In the genomic region with DNA sequence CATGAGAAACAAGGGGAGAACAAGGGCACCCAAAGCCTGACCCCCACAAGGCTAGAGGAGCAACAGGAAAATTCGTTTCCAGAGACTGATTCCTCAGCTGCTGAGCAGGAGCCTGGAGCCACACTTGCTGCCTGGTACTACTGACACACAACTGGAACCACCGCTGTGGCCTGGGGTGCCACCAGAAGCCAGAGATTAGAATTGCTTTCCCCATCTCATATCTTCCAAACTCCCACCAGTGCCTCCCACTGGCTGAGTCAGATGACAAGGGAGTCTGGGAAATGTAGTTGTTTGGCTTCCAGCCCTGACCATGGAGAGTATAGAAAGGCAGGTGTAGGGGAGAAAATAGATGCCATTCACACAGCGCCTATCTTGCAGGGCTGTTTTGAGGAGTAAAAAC, we compare ENCODE assay signal across 13 cellular contexts. TPM values are rescaled to one million over a fixed set of nuclear protein-coding genes. Genes with fewer than 3 reads are reported as not detected.
DNase-seq lines count a peak whose midpoint lies in the region; ATAC-seq, FAIRE-seq and TF ChIP-seq lines count a peak whose summit lies in the region.
"Had no signal": no experiment of that assay in that cellular context is flagged by ENCODE, and none has a peak within 500 bp of the region (broad histone marks: within the 10 kb centered on the region; RNA-seq: fewer than 3 reads in every experiment).

No MANE protein-coding gene starts in this region.

- no peaks in the 10 kb centered on the region for H3K9me3 ChIP-seq in SK-N-SH
- H3K9me3 ChIP-seq: SJSA1 had no signal

- peaks cover 20% of the 10 kb centered on the region for H3K36me3 Mint-ChIP-seq in activated naive CD8-positive, alpha-beta T cell treated with anti-CD3 and anti-CD28 coated beads, Interleukin-2, amount 50 U/mL, for 24 hours (ENCODE audit: low read depth)
- H3K36me3 Mint-ChIP-seq: naive B cell had no signal

- no peaks in the 10 kb centered on the region for H3K27me3 ChIP-seq in SK-N-SH (ENCODE audit: insufficient read depth)
- H3K27me3 ChIP-seq: SJSA1 had no signal

- ATAC-seq in SK-N-SH treated with all-trans-retinoic acid at 6 μM for 48 hours, result no peak
- peak; percentile 9 for ATAC-seq in activated naive CD8-positive, alpha-beta T cell treated with anti-CD3 and anti-CD28 coated beads, Interleukin-2, amount 50 U/mL, for 24 hours
- no peak for ATAC-seq in HG03025 (IDR thresholded peaks at IDR 0.05; ENCODE audit: low FRiP score, unreplicated experiment)
- ATAC-seq: activated T-helper 17 cell treated with anti-CD3 and anti-CD28 coated beads, Interleukin-2, amount 50 U/mL, for 72 hours had no signal

- peaks cover 35% of the 10 kb centered on the region for H3K4me1 Mint-ChIP-seq in activated naive CD8-positive, alpha-beta T cell treated with anti-CD3 and anti-CD28 coated beads, Interleukin-2, amount 50 U/mL, for 24 hours

- peak; percentile 54 for DNase-seq in SK-N-SH
- DNase-seq in MV-4-11 (lab: John Stamatoyannopoulos, UW), result peak; percentile 38
- peak; percentile 28 for DNase-seq in activated naive CD8-positive, alpha-beta T cell treated with anti-CD3 and anti-CD28 coated beads, Interleukin-2, amount 50 U/mL, for 24 hours
- DNase-seq in stimulated activated CD4-positive, alpha-beta T cell treated with anti-CD3 and anti-CD28 coated beads, Interleukin-2, amount 100 ng/mL, for 48 hours, result peak; percentile 29 to 35
- DNase-seq in NCI-H446 (lab: John Stamatoyannopoulos, UW), result no peak
- DNase-seq in RCC 7860 (ENCODE audit: low spot score), result no peak
- DNase-seq: ACHN, naive B cell, trophoblast cell had no signal

- H3K9me3 Mint-ChIP-seq in activated naive CD8-positive, alpha-beta T cell treated with anti-CD3 and anti-CD28 coated beads, Interleukin-2, amount 50 U/mL, for 24 hours, result no peaks in the 10 kb centered on the region
- H3K9me3 Mint-ChIP-seq: activated T-helper 17 cell treated with anti-CD3 and anti-CD28 coated beads, Interleukin-2, amount 50 U/mL, for 72 hours; naive B cell had no signal

- no peak for TF ChIP-seq EP300 in SK-N-SH (IDR thresholded peaks at IDR 0.05; ENCODE audit: borderline replicate concordance in 1 of 2, low read depth in 1 of 2, low read length in 1 of 2)

- H3K27ac ChIP-seq in SK-N-SH (ENCODE audit: low read depth in 2 of 2, low read length in 1 of 2), result no peak overlapping the region
- H3K27ac ChIP-seq: SJSA1 had no signal

- peaks cover 55% of the 10 kb centered on the region for H3K79me2 ChIP-seq in SK-N-SH (ENCODE audit: insufficient read depth)

- no peaks in the 10 kb centered on the region for H3K9me2 ChIP-seq in SK-N-SH

- H3K36me3 ChIP-seq in SK-N-SH (replicated peaks in 1 of 2; ENCODE audit: control insufficient read depth in 1 of 2, insufficient read depth in 2 of 2, low read length in 1 of 2), result peaks cover 2 to 8% of the 10 kb centered on the region in 2 experiments

- POLR2A ChIA-PET in SK-N-SH (lab: Yijun Ruan, JAX), result no interaction called here

- H3F3A ChIP-seq in SK-N-SH (replicated peaks; ENCODE audit: insufficient read depth), result no peaks in the 10 kb centered on the region

- WGBS in SK-N-SH (ENCODE audit: low lambda C conversion rate), result 74% methylated on average over 2 of the region's 3 CpGs

- H3K4me3 Mint-ChIP-seq in activated naive CD8-positive, alpha-beta T cell treated with anti-CD3 and anti-CD28 coated beads, Interleukin-2, amount 50 U/mL, for 24 hours, result no peak overlapping the region
- H3K4me3 Mint-ChIP-seq: activated T-helper 17 cell treated with anti-CD3 and anti-CD28 coated beads, Interleukin-2, amount 50 U/mL, for 72 hours had no signal

- peaks cover 1% of the 10 kb centered on the region for H4K20me1 ChIP-seq in SK-N-SH (ENCODE audit: insufficient read depth)

- H3K9ac ChIP-seq in SK-N-SH, result no peak overlapping the region

- FAIRE-seq in RCC 7860 (lab: Jason Lieb, UNC), result no peak

- no peak for TF ChIP-seq CTCF in SK-N-SH (IDR thresholded peaks at IDR 0.05)

- peak overlapping the region; percentile 13 for H3K27ac Mint-ChIP-seq in activated naive CD8-positive, alpha-beta T cell treated with anti-CD3 and anti-CD28 coated beads, Interleukin-2, amount 50 U/mL, for 24 hours
- H3K27ac Mint-ChIP-seq: activated T-helper 17 cell treated with anti-CD3 and anti-CD28 coated beads, Interleukin-2, amount 50 U/mL, for 72 hours; naive B cell had no signal

- H2AFZ ChIP-seq in SK-N-SH (ENCODE audit: low read depth), result no peak overlapping the region

- peaks cover 0 to 8% of the 10 kb centered on the region in 2 experiments; a peak in 1 of 4 replicates for H3K4me1 ChIP-seq in SK-N-SH (ENCODE audit: control insufficient read depth in 1 of 2, insufficient read depth in 2 of 2, low read depth in 1 of 2, low read length in 1 of 2)

- no peaks in the 10 kb centered on the region for H3K27me3 Mint-ChIP-seq in activated naive CD8-positive, alpha-beta T cell treated with anti-CD3 and anti-CD28 coated beads, Interleukin-2, amount 50 U/mL, for 24 hours
- H3K27me3 Mint-ChIP-seq: activated T-helper 17 cell treated with anti-CD3 and anti-CD28 coated beads, Interleukin-2, amount 50 U/mL, for 72 hours; naive B cell had no signal

- no peak overlapping the region for H3K4me3 ChIP-seq in SK-N-SH (ENCODE audit: low read depth in 2 of 2, low read length in 1 of 2)
- H3K4me3 ChIP-seq: SJSA1 had no signal

- CTCF ChIA-PET in SK-N-SH (lab: Yijun Ruan, JAX), result no interaction called here

- TF ChIP-seq RAD21 in SK-N-SH (IDR thresholded peaks at IDR 0.05; ENCODE audit: low read length), result peak; percentile 26; the same call in 1 of the 2 replicates

- H3K4me2 ChIP-seq in SK-N-SH, result no peak overlapping the region

TF ChIP-seq in SK-N-SH, 30 proteins besides CTCF, POLR2A, EP300 and RAD21 (continues in another document):
- TF ChIP-seq MEF2A (IDR thresholded peaks at IDR 0.05; ENCODE audit: borderline replicate concordance, low read depth), result no peak
- TF ChIP-seq, protein P1, sequence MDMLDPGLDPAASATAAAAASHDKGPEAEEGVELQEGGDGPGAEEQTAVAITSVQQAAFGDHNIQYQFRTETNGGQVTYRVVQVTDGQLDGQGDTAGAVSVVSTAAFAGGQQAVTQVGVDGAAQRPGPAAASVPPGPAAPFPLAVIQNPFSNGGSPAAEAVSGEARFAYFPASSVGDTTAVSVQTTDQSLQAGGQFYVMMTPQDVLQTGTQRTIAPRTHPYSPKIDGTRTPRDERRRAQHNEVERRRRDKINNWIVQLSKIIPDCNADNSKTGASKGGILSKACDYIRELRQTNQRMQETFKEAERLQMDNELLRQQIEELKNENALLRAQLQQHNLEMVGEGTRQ (IDR thresholded peaks at IDR 0.05; ENCODE audit: borderline replicate concordance, low read depth, low read length), result no peak
- TF ChIP-seq NFIC (IDR thresholded peaks at IDR 0.05; ENCODE audit: borderline replicate concordance), result no peak
- TF ChIP-seq, protein P2, sequence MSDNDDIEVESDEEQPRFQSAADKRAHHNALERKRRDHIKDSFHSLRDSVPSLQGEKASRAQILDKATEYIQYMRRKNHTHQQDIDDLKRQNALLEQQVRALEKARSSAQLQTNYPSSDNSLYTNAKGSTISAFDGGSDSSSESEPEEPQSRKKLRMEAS (IDR thresholded peaks at IDR 0.05; ENCODE audit: low read depth), result no peak
- TF ChIP-seq RFX5 (IDR thresholded peaks at IDR 0.05; ENCODE audit: low read length), result no peak
- no peak for TF ChIP-seq NRF1 (IDR thresholded peaks at IDR 0.05; ENCODE audit: low read depth, low read length)
- TF ChIP-seq GABPA (IDR thresholded peaks at IDR 0.05; ENCODE audit: low read depth), result no peak
- TF ChIP-seq CHD2 (IDR thresholded peaks at IDR 0.05; ENCODE audit: low read length, partially characterized antibody), result no peak
- no peak for TF ChIP-seq RXRA (IDR thresholded peaks at IDR 0.05; ENCODE audit: borderline replicate concordance, low read depth)
- TF ChIP-seq SMC3 (IDR thresholded peaks at IDR 0.05; ENCODE audit: low read depth, low read length), result no peak

TF ChIP-seq in SK-N-SH treated with all-trans-retinoic acid at 6 μM for 48 hours, 23 proteins besides CTCF, POLR2A, EP300 and RAD21 (continues in another document):
- TF ChIP-seq ISL1 (CRISPR knock-in tag; IDR thresholded peaks at IDR 0.05) (no peak), ZC3H10 (CRISPR knock-in tag; IDR thresholded peaks at IDR 0.05) (no peak), ZNF70 (CRISPR knock-in tag; IDR thresholded peaks at IDR 0.05) (no peak), PPARA (CRISPR knock-in tag; IDR thresholded peaks at IDR 0.05; ENCODE audit: borderline replicate concordance) (no peak)
- TF ChIP-seq, protein P3, sequence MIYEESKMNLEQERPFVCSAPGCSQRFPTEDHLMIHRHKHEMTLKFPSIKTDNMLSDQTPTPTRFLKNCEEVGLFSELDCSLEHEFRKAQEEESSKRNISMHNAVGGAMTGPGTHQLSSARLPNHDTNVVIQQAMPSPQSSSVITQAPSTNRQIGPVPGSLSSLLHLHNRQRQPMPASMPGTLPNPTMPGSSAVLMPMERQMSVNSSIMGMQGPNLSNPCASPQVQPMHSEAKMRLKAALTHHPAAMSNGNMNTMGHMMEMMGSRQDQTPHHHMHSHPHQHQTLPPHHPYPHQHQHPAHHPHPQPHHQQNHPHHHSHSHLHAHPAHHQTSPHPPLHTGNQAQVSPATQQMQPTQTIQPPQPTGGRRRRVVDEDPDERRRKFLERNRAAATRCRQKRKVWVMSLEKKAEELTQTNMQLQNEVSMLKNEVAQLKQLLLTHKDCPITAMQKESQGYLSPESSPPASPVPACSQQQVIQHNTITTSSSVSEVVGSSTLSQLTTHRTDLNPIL (CRISPR knock-in tag; IDR thresholded peaks at IDR 0.05; ENCODE audit: low read depth), result no peak
- TF ChIP-seq, protein P4, sequence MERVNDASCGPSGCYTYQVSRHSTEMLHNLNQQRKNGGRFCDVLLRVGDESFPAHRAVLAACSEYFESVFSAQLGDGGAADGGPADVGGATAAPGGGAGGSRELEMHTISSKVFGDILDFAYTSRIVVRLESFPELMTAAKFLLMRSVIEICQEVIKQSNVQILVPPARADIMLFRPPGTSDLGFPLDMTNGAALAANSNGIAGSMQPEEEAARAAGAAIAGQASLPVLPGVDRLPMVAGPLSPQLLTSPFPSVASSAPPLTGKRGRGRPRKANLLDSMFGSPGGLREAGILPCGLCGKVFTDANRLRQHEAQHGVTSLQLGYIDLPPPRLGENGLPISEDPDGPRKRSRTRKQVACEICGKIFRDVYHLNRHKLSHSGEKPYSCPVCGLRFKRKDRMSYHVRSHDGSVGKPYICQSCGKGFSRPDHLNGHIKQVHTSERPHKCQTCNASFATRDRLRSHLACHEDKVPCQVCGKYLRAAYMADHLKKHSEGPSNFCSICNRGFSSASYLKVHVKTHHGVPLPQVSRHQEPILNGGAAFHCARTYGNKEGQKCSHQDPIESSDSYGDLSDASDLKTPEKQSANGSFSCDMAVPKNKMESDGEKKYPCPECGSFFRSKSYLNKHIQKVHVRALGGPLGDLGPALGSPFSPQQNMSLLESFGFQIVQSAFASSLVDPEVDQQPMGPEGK (CRISPR knock-in tag; IDR thresholded peaks at IDR 0.05; ENCODE audit: borderline replicate concordance), result no peak

RNA-seq across cellular contexts. Expression of a gene that starts 4.1 kb away (rescaled TPM):
- 43.8 and 52.3 TPM in 2 replicates for polyA plus RNA-seq in SK-N-SH (2012; rRNA removed)
- polyA plus RNA-seq in SK-N-SH (2012; cell fraction: cytosol; rRNA removed), result 32.1 and 35.3 TPM in 2 replicates
- 26.9 and 31.2 TPM in 2 replicates for polyA plus RNA-seq in SK-N-SH (2012; cell fraction: nucleus; rRNA removed)

RNA-seq across cellular contexts. Expression of a gene that starts 35.1 kb away (rescaled TPM):
- polyA plus RNA-seq in SK-N-SH (2012; rRNA removed), result 3.9 and 4.0 TPM in 2 replicates
- 2.1 and 3.4 TPM in 2 replicates for polyA plus RNA-seq in SK-N-SH (2012; cell fraction: cytosol; rRNA removed)
- polyA plus RNA-seq in SK-N-SH (2012; cell fraction: nucleus; rRNA removed), result 5.6 and 5.7 TPM in 2 replicates

Comparison
In these comparisons a context has a peak if more than half of its experiments do, and no peak if none do; other contexts are left out.
1. DNase-seq: peak in SK-N-SH (single experiment), MV-4-11 (single experiment), activated naive CD8-positive, alpha-beta T cell treated with anti-CD3 and anti-CD28 coated beads, Interleukin-2, amount 50 U/mL, for 24 hours (single experiment) and stimulated activated CD4-positive, alpha-beta T cell treated with anti-CD3 and anti-CD28 coated beads, Interleukin-2, amount 100 ng/mL, for 48 hours (2 of 2); none in NCI-H446 (0 of 2) and RCC 7860 (single experiment).